Comparison of ENCODE assay signal across 27 cellular contexts in the genomic region with DNA sequence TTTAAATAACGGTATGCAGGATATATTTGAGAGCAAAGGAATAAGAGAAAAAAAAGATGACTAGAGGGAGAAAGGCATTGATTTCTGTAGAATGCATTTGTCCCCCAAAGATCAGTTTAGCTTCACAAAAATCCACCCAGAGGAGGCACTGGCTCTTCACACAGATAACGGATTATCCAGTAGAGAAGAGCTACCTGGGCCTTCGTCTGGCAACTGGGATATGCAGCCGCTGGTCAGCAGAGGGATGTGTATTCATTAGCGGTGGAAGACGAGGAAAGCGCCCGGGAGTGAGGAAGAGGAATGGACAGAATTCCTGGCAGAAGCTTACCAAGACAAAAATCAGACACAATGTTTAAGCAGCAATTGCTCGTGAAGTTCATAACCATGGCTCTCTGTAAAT. TPM values are rescaled to one million over a fixed set of nuclear protein-coding genes. Genes with fewer than 3 reads are reported as not detected.
DNase-seq lines count a peak whose midpoint lies in the region; ATAC-seq and TF ChIP-seq lines count a peak whose summit lies in the region.
"Had no signal": no experiment of that assay in that cellular context is flagged by ENCODE, and none has a peak within 500 bp of the region (broad histone marks: within the 10 kb centered on the region; RNA-seq: fewer than 3 reads in every experiment).

No MANE protein-coding gene starts in this region.

- H3K9me3 ChIP-seq in uterus (no peaks in the 10 kb centered on the region), A673 (ENCODE audit: low read depth, low read length, poor library complexity, severe bottlenecking) (no peaks in the 10 kb centered on the region)
- no peaks in the 10 kb centered on the region for H3K9me3 ChIP-seq in naive thymus-derived CD4-positive, alpha-beta T cell (ENCODE audit: control insufficient read depth in 2 of 3, low read length in 3 of 3)
- H3K9me3 ChIP-seq: BE2C had no signal

- ATAC-seq in HG02885 (IDR thresholded peaks at IDR 0.05; ENCODE audit: poor library complexity, unreplicated experiment), result no peak
- no peak for ATAC-seq in naive thymus-derived CD4-positive, alpha-beta T cell
- ATAC-seq: Panc1 had no signal

- intact Hi-C loops in uterus (cut with DNase I; ENCODE audit: low total_unique reads), result no loop called here
- intact Hi-C loops in A673 (cut with micrococcal nuclease; ENCODE audit: unreplicated experiment), result no loop called here
- intact Hi-C loops in naive thymus-derived CD4-positive, alpha-beta T cell (cut with micrococcal nuclease), result no loop called here

- no peak for TF ChIP-seq POLR2A in uterus (IDR thresholded peaks at IDR 0.05)

- CTCF ChIA-PET in A673 (lab: Charles Lee), result no interaction called here
- CTCF ChIA-PET in naive thymus-derived CD4-positive, alpha-beta T cell (lab: Charles Lee), result interaction anchor here (0.5 kb wide), 1 partner anchor 174 kb away, joined by 3 read pairs; no protein-coding TSS in a partner anchor

- no peaks in the 10 kb centered on the region for H3K9me3 Mint-ChIP-seq in endothelial cell (ENCODE audit: unreplicated experiment)
- no peaks in the 10 kb centered on the region for H3K9me3 Mint-ChIP-seq in neural crest cell
- peaks cover 0 to 3% (median 0%) of the 10 kb centered on the region in 11 donors for H3K9me3 Mint-ChIP-seq in naive thymus-derived CD4-positive, alpha-beta T cell
- H3K9me3 Mint-ChIP-seq: CD8-positive, alpha-beta memory T cell had no signal

- POLR2A ChIA-PET in A673 (lab: Charles Lee; ENCODE audit: low non-redundant PET), result no interaction called here
- POLR2A ChIA-PET in naive thymus-derived CD4-positive, alpha-beta T cell (lab: Charles Lee), result no interaction called here

- H3K27me3 ChIP-seq in uterus (no peaks in the 10 kb centered on the region), A673 (replicated peaks; ENCODE audit: insufficient read depth, low read depth, low read length, poor library complexity) (peaks cover 98% of the 10 kb centered on the region)
- H3K27me3 ChIP-seq in naive thymus-derived CD4-positive, alpha-beta T cell (ENCODE audit: control insufficient read depth in 2 of 2, insufficient read depth in 2 of 2, low read length in 2 of 2), result peaks cover 6 to 9% of the 10 kb centered on the region in 2 donors
- H3K27me3 ChIP-seq: BE2C had no signal

- H3K27me3 Mint-ChIP-seq in endothelial cell (ENCODE audit: unreplicated experiment) (peaks cover 32% of the 10 kb centered on the region), neural crest cell (ENCODE audit: low read depth) (peaks cover 97% of the 10 kb centered on the region)
- H3K27me3 Mint-ChIP-seq in naive thymus-derived CD4-positive, alpha-beta T cell, result peaks cover 70 to 78% (median 78%) of the 10 kb centered on the region in 5 donors

- H3K4me1 Mint-ChIP-seq in endothelial cell (ENCODE audit: unreplicated experiment), result peaks cover 7% of the 10 kb centered on the region
- peaks cover 6% of the 10 kb centered on the region for H3K4me1 Mint-ChIP-seq in neural crest cell
- H3K4me1 Mint-ChIP-seq in naive thymus-derived CD4-positive, alpha-beta T cell, result peaks cover 8 to 29% (median 24%) of the 10 kb centered on the region in 7 donors

- no TSS peak for BruUV-seq in A673 (replicated peaks; lab: Mats Ljungman, UMichigan)

- H3K4me1 ChIP-seq in uterus (peaks cover 3 to 12% of the 10 kb centered on the region in 2 donors), A673 (ENCODE audit: insufficient read depth, low read length, poor library complexity, severe bottlenecking) (peaks cover 45% of the 10 kb centered on the region)
- H3K4me1 ChIP-seq in naive thymus-derived CD4-positive, alpha-beta T cell (ENCODE audit: control insufficient read depth in 2 of 2, insufficient read depth in 2 of 2, low read length in 2 of 2), result no peaks in the 10 kb centered on the region
- H3K4me1 ChIP-seq: BE2C had no signal

- TF ChIP-seq CTCF in endothelial cell (IDR thresholded peaks at IDR 0.05; ENCODE audit: unreplicated experiment), result no peak
- no peak for TF ChIP-seq CTCF in neural crest cell (conservative IDR thresholded peaks at IDR 0.05)
- no peak for TF ChIP-seq CTCF in uterus (IDR thresholded peaks at IDR 0.05)
- TF ChIP-seq CTCF in A673 (conservative IDR thresholded peaks at IDR 0.05; ENCODE audit: low read depth, low read length), result no peak

- H3K36me3 ChIP-seq in uterus (no peaks in the 10 kb centered on the region), A673 (ENCODE audit: insufficient read depth, low read length, poor library complexity, severe bottlenecking) (no peaks in the 10 kb centered on the region)
- no peaks in the 10 kb centered on the region for H3K36me3 ChIP-seq in naive thymus-derived CD4-positive, alpha-beta T cell (ENCODE audit: control insufficient read depth in 2 of 3, insufficient read depth in 3 of 3, low read length in 3 of 3)
- H3K36me3 ChIP-seq: BE2C had no signal

- H3K4me3 Mint-ChIP-seq in endothelial cell (ENCODE audit: unreplicated experiment) (no peak overlapping the region), neural crest cell (no peak overlapping the region)
- no peak overlapping the region for H3K4me3 Mint-ChIP-seq in naive thymus-derived CD4-positive, alpha-beta T cell
- H3K4me3 Mint-ChIP-seq: CD8-positive, alpha-beta memory T cell had no signal

- H3K27ac Mint-ChIP-seq in endothelial cell (ENCODE audit: unreplicated experiment), result no peak overlapping the region
- H3K27ac Mint-ChIP-seq in neural crest cell (ENCODE audit: unreplicated experiment), result no peak overlapping the region
- H3K27ac Mint-ChIP-seq in naive thymus-derived CD4-positive, alpha-beta T cell, result no peak overlapping the region
- H3K27ac Mint-ChIP-seq: CD14-positive monocyte; CD8-positive, alpha-beta memory T cell had no signal

- peak overlapping the region in 1 of 2 donors; percentile 11 for H3K4me3 ChIP-seq in uterus
- no peak overlapping the region for H3K4me3 ChIP-seq in A673 (ENCODE audit: low read depth, low read length, poor library complexity, severe bottlenecking)
- no peak overlapping the region for H3K4me3 ChIP-seq in naive thymus-derived CD4-positive, alpha-beta T cell (ENCODE audit: low read length)
- H3K4me3 ChIP-seq: GM23248 had no signal

- no peaks in the 10 kb centered on the region for H3K36me3 Mint-ChIP-seq in endothelial cell (ENCODE audit: low read depth, unreplicated experiment)
- no peaks in the 10 kb centered on the region for H3K36me3 Mint-ChIP-seq in neural crest cell (ENCODE audit: low read depth)
- H3K36me3 Mint-ChIP-seq in naive thymus-derived CD4-positive, alpha-beta T cell, result no peaks in the 10 kb centered on the region
- H3K36me3 Mint-ChIP-seq: CD8-positive, alpha-beta memory T cell had no signal

- DNase-seq in DMS 273 (lab: John Stamatoyannopoulos, UW; ENCODE audit: unreplicated experiment) (peak; percentile 7), DMS 273 treated with DMSO at 0.1 percent for 48 hours (lab: John Stamatoyannopoulos, UW) (no peak), endothelial cell (ENCODE audit: low spot score) (peak; percentile 7), neural crest cell (ENCODE audit: low read depth, low spot score) (peak; percentile 3), uterus (peak; percentile 34 to 45), A673 (ENCODE audit: low spot score) (no peak)
- DNase-seq in naive thymus-derived CD4-positive, alpha-beta T cell, result no peak
- DNase-seq: ACHN; BE2C; CD8-positive, alpha-beta memory T cell; DMS153; GM23248; HCEC 1CT; Karpas-422; NCI-H1092 treated with DMSO at 0.1 percent for 48 hours; NCI-H1436 treated with DMSO at 0.1 percent for 48 hours; NCI-H2029; NCI-H446; NCI-H524 treated with DMSO at 0.1 percent for 48 hours; SHP77 treated with DMSO at 0.1 percent for 48 hours had no signal

- H3K27ac ChIP-seq in uterus (peak overlapping the region; percentile 98 to 99), A673 (ENCODE audit: low read depth, low read length, poor library complexity, severe bottlenecking) (no peak overlapping the region)
- H3K27ac ChIP-seq in naive thymus-derived CD4-positive, alpha-beta T cell (ENCODE audit: low read depth, low read length), result no peak overlapping the region
- H3K27ac ChIP-seq: 22Rv1, GM23248, HL-60, RWPE1 had no signal

RNA-seq across cellular contexts. Expression of gene WT1, which starts 5.6 kb away (rescaled TPM):
- total RNA-seq in endothelial cell (ENCODE audit: unreplicated experiment), result not detected
- total RNA-seq in neural crest cell, result not detected in 2 replicates
- 100 to 1,000 TPM in 1 of 4 donors, 10 to 100 TPM in 3; 51.2 to 125 (median 53.6) TPM for total RNA-seq in uterus
- total RNA-seq in A673 (2021), result 8.6 and 10.4 TPM in 2 replicates
- total RNA-seq in naive thymus-derived CD4-positive, alpha-beta T cell, result not detected
- polyA plus RNA-seq in naive thymus-derived CD4-positive, alpha-beta T cell, result not detected
- total RNA-seq: CD8-positive, alpha-beta memory T cell; G401; GM23248 had no signal
- polyA plus RNA-seq: CD14-positive monocyte; CD8-positive, alpha-beta memory T cell; GM23248 had no signal

Comparison
In these comparisons a context has a peak if more than half of its experiments do, and no peak if none do; other contexts are left out.
1. DNase-seq: peak in DMS 273 (single experiment), endothelial cell (single experiment), neural crest cell (single experiment) and uterus (2 of 2); none in DMS 273 treated with DMSO at 0.1 percent for 48 hours (single experiment), A673 (single experiment) and naive thymus-derived CD4-positive, alpha-beta T cell (0 of 9).
2. H3K27ac ChIP-seq: peak in uterus (2 of 2); none in A673 (single experiment) and naive thymus-derived CD4-positive, alpha-beta T cell (single experiment).